15 cellular contexts compared by ENCODE assay signal in genomic region chr14:31336646-31337045, GRCh38.
A peak's percentile ranks its signal among the peaks of the same experiment; 100 is the strongest.
DNase-seq lines count a peak whose midpoint lies in the region; ATAC-seq and TF ChIP-seq lines count a peak whose summit lies in the region.
"Had no signal": no experiment of that assay in that cellular context is flagged by ENCODE, and none has a peak within 500 bp of the region (broad histone marks: within the 10 kb centered on the region; RNA-seq: fewer than 3 reads in every experiment).

No MANE protein-coding gene starts in this region.

- peaks cover 34% of the 10 kb centered on the region for H3K4me1 ChIP-seq in Karpas-422 (ENCODE audit: low read length)
- H3K4me1 ChIP-seq: BLaER1 treated with 17β-estradiol and CSF1 and Interleukin-3, amounts not matched to agents 10 nM and 100 nM had no signal

- H3K79me2 ChIP-seq in Karpas-422 (ENCODE audit: low read length): peaks cover 4% of the 10 kb centered on the region; the same call in 1 of the 2 replicates

- TF ChIP-seq CTCF in fibroblast of villous mesenchyme (IDR thresholded peaks at IDR 0.05; ENCODE audit: insufficient read depth, low read depth, low read length): no peak
- no peak for TF ChIP-seq CTCF in GM13976 (IDR thresholded peaks at IDR 0.05; ENCODE audit: borderline replicate concordance, control extremely low read depth, extremely low read depth, insufficient read depth, missing control alignments)

- peak overlapping the region; percentile 31 for H3K4me2 ChIP-seq in Karpas-422 (ENCODE audit: low read depth, low read length, poor library complexity, severe bottlenecking)
- H3K4me2 ChIP-seq: BLaER1 treated with 17β-estradiol and CSF1 and Interleukin-3, amounts not matched to agents 10 nM and 100 nM had no signal

- peak overlapping the region; percentile 73 for H3K27ac ChIP-seq in Karpas-422 (ENCODE audit: low read length)
- H3K27ac ChIP-seq: BLaER1 treated with 17β-estradiol and CSF1 and Interleukin-3, amounts not matched to agents 10 nM and 100 nM; colonic mucosa had no signal

- H3K36me3 ChIP-seq in Karpas-422 (ENCODE audit: insufficient read depth, low read length): peaks cover 38% of the 10 kb centered on the region
- H3K36me3 ChIP-seq: colonic mucosa had no signal

- peak; percentile 87 to 92 for DNase-seq in AML-193 (lab: John Stamatoyannopoulos, UW)
- DNase-seq in Karpas-422: peak; percentile 90
- DNase-seq in SK-MEL-5 (ENCODE audit: low read depth, low spot score): peak; percentile 18
- peak; percentile 81 for DNase-seq in fibroblast of villous mesenchyme (ENCODE audit: low read depth)
- no peak for DNase-seq in pons (ENCODE audit: low spot score)
- no peak for DNase-seq in GM13976 (ENCODE audit: low spot score)
- DNase-seq in NCI-H1436 treated with DMSO at 0.1 percent for 48 hours (lab: John Stamatoyannopoulos, UW): no peak
- DNase-seq: activated naive CD4-positive, alpha-beta T cell treated with anti-CD3 and anti-CD28 coated beads, Interleukin-2, amount 10 ng/mL, durations not matched to agents 7 days and 5 days; colonic mucosa; immature natural killer cell; stimulated activated CD4-positive, alpha-beta T cell treated with anti-CD3 and anti-CD28 coated beads, Interleukin-4, amount 100 ng/mL, for 4 hours; stimulated activated naive CD8-positive, alpha-beta T cell treated with anti-CD3 and anti-CD28 coated beads, Interleukin-15, Interleukin-2, amounts not matched to agents 100 U/mL and 50 U/mL, for 24 hours had no signal

- no peak overlapping the region for H2AFZ ChIP-seq in Karpas-422 (ENCODE audit: low read length)

- H4K20me1 ChIP-seq in Karpas-422 (ENCODE audit: insufficient read depth, low read depth, low read length): no peaks in the 10 kb centered on the region
- H4K20me1 ChIP-seq: BLaER1 treated with 17β-estradiol and CSF1 and Interleukin-3, amounts not matched to agents 10 nM and 100 nM had no signal

- no peaks in the 10 kb centered on the region for H3K9me2 ChIP-seq in Karpas-422 (replicated peaks; ENCODE audit: insufficient read depth, low read length)

- no peak for ATAC-seq in GM21786 (IDR thresholded peaks at IDR 0.05; ENCODE audit: unreplicated experiment)
- ATAC-seq: K562; stimulated activated naive CD8-positive, alpha-beta T cell treated with anti-CD3 and anti-CD28 coated beads, Interleukin-15, Interleukin-2, amounts not matched to agents 100 U/mL and 50 U/mL, for 24 hours had no signal

- H3K4me3 ChIP-seq in Karpas-422 (ENCODE audit: low read length): no peak overlapping the region
- H3K4me3 ChIP-seq in fibroblast of villous mesenchyme (ENCODE audit: low read depth, low read length): no peak overlapping the region
- H3K4me3 ChIP-seq: BLaER1 treated with 17β-estradiol and CSF1 and Interleukin-3, amounts not matched to agents 10 nM and 100 nM; colonic mucosa; K562 had no signal

- in situ Hi-C loops in SK-MEL-5 (cut with HindIII; ENCODE audit: low pct_unique_long_range_greater_than_20kb, low sequenced_read_pairs): no loop called here
- in situ Hi-C loops in GM13976 (cut with MboI; ENCODE audit: low sequenced_read_pairs, unreplicated experiment): no loop called here

- H3K9ac ChIP-seq in Karpas-422 (ENCODE audit: low read length): no peak overlapping the region
- H3K9ac ChIP-seq: BLaER1 treated with 17β-estradiol and CSF1 and Interleukin-3, amounts not matched to agents 10 nM and 100 nM had no signal

- H3K27me3 ChIP-seq in Karpas-422 (ENCODE audit: low read length): no peaks in the 10 kb centered on the region
- H3K27me3 ChIP-seq: BLaER1 treated with 17β-estradiol and CSF1 and Interleukin-3, amounts not matched to agents 10 nM and 100 nM; colonic mucosa had no signal

- H3K9me3 ChIP-seq in Karpas-422 (ENCODE audit: low read length): 0 out of 2 replicates have a peak, but pooled peaks cover 2% of the 10 kb centered on the region
- H3K9me3 ChIP-seq: colonic mucosa had no signal

Comparison
In these comparisons a context has a peak if more than half of its experiments do, and no peak if none do; other contexts are left out.
1. DNase-seq: peak in AML-193 (2 of 2), Karpas-422 (single experiment), SK-MEL-5 (single experiment) and fibroblast of villous mesenchyme (single experiment); none in pons (single experiment), GM13976 (single experiment) and NCI-H1436 treated with DMSO at 0.1 percent for 48 hours (single experiment).